ENCODE assay signal across 8 cellular contexts in the genomic region with DNA sequence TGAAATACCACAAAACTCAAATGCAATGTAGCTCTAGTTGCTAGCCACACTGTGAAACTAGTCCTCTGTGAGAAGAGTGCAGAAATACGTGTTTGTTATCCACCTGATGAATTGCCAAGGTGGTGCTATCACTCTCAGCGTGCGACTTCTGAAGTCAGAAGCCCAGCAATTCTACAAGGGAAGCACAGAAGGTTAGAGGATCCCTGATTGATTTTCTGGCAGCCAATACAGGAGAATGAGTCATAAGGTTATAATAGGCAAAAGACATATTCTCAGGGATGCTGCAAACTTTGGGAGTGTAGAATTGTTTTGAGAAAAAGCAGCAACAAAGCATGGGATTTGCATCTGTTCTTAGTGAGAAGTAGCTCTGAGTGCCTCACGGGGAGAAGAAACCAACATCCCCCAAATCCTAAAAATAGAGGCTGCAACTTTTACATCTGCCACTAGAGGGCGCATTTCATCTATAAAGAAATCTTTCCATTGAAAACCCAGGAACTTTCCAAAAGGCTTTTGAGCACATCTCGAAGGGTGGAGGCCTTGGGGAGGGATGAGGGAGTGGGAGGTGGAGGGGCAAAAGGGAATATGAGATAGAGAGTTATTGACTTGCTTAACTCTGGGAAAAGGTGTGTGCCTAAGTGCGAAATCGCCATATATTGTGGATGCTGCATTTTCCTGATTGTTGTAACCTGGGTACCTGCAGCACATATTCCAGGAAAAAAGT.
DNase-seq lines count a peak whose midpoint lies in the region; ATAC-seq and TF ChIP-seq lines count a peak whose summit lies in the region.

No MANE protein-coding gene starts in this region.

- TF ChIP-seq CTCF in AG04449 (IDR thresholded peaks at IDR 0.05; ENCODE audit: insufficient read depth, low read length, missing control alignments) (peak; percentile 48), GM10248 (IDR thresholded peaks at IDR 0.05; ENCODE audit: control extremely low read depth, extremely low read depth, low read depth, missing control alignments) (peak; percentile 64), VCaP (conservative IDR thresholded peaks at IDR 0.05) (peak; percentile 81)

- H3K27ac ChIP-seq in VCaP (no peak overlapping the region), aorta (ENCODE audit: low read depth in 1 of 2, low read length in 2 of 2) (no peak overlapping the region)

- ATAC-seq in aorta (ENCODE audit: low FRiP score) (no peak), GM21737 (IDR thresholded peaks at IDR 0.05; ENCODE audit: unreplicated experiment) (no peak)

- POLR2A ChIA-PET in AG04449 (lab: Yijun Ruan, JAX) (no interaction called here), GM10248 (lab: Yijun Ruan, JAX) (no interaction called here)

- no peaks in the 10 kb centered on the region for H3K27me3 ChIP-seq in aorta (ENCODE audit: control insufficient read depth in 1 of 2, insufficient read depth in 2 of 2, low read length in 1 of 2)

- 32 to 34% methylated on average over 8 of the region's 8 CpGs for WGBS in aorta, 2 donors

- H3K4me3 ChIP-seq in AG04449 (ENCODE audit: low read depth, low read length) (no peak overlapping the region), aorta (ENCODE audit: low read length in 2 of 2) (no peak overlapping the region)

- no peak for DNase-seq in AG04449 (ENCODE audit: low read depth, low spot score)
- DNase-seq in GM10248 (ENCODE audit: extremely low spot score): peak; percentile 41
- peak; percentile 69 for DNase-seq in NCI-H1694 treated with DMSO at 0.1 percent for 48 hours (lab: John Stamatoyannopoulos, UW)
- DNase-seq in foreskin melanocyte: peak; percentile 36
- peak; percentile 59 for DNase-seq in pons (ENCODE audit: low spot score)
- DNase-seq in aorta: no peak

- H3K9me3 ChIP-seq in aorta (ENCODE audit: control insufficient read depth, low read length): no peaks in the 10 kb centered on the region

- H3K4me1 ChIP-seq in aorta (ENCODE audit: control insufficient read depth in 1 of 2, insufficient read depth in 2 of 2, low read length in 2 of 2): no peaks in the 10 kb centered on the region

- CTCF ChIA-PET in AG04449 (lab: Yijun Ruan, JAX) (interaction anchor here (0.7 to 3.6 kb wide), 10 partner anchors 10 to 551 kb away, joined by 3 to 21 read pairs (median 5); no protein-coding TSS in a partner anchor), GM10248 (lab: Yijun Ruan, JAX) (interaction anchor here (0.9 to 3.8 kb wide), 14 partner anchors 9 to 322 kb away, joined by 3 to 42 read pairs (median 4); no protein-coding TSS in a partner anchor)

- intact Hi-C loops in aorta (cut with DNase I): no loop called here

- H3K36me3 ChIP-seq in aorta (ENCODE audit: control insufficient read depth in 1 of 2, insufficient read depth in 2 of 2, low read length in 1 of 2): no peaks in the 10 kb centered on the region

Comparison
In these comparisons a context has a peak if more than half of its experiments do, and no peak if none do; other contexts are left out.
1. DNase-seq: peak in GM10248 (single experiment), NCI-H1694 treated with DMSO at 0.1 percent for 48 hours (single experiment), foreskin melanocyte (single experiment) and pons (single experiment); none in AG04449 (single experiment) and aorta (0 of 2).
2. Peak in every context shown above with its lines, with median percentiles within 50 percentile points of each other: CTCF ChIP-seq.